ENCODE assay signal across 8 cellular contexts in the genomic region with DNA sequence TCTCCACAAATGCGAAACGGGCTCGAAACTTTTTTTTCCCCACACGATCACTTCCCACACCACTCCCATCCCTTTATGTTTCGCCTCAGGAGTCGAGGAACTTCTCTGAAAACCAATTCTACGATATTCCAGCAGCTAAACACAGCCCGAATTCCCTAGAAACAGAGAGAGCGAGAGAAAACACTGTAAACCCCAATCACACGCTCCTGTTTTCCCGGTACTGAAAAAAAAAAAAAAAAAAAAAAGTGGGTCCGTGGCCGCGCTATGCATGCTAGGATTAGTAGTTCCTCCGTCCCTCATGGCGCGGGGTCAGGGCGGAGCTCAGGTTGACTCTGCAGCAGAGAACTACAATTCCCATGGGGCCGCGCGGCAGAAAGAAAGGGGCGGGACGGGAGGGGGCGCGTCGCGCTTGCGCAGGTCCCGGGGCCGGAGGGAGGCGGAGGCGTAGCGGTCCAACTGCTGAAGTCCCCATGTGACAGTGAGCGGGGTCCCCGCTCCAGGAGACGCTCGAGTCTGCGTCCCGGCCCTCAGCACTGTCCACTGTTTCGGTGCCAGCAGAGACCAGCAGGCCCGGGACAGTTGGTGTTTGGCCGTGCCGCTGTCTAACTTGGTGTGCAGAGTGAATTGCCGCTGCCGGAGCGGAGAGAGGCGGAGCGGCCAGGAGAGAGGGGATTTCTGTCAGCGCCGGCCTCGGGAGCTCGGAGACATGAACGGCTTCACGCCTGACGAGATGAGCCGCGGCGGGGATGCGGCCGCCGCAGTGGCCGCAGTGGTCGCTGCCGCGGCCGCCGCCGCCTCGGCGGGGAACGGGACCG. TPM values are rescaled to one million over a fixed set of nuclear protein-coding genes. Genes with fewer than 3 reads are reported as not detected.
DNase-seq lines count a peak whose midpoint lies in the region; FAIRE-seq and TF ChIP-seq lines count a peak whose summit lies in the region.

A gene with protein sequence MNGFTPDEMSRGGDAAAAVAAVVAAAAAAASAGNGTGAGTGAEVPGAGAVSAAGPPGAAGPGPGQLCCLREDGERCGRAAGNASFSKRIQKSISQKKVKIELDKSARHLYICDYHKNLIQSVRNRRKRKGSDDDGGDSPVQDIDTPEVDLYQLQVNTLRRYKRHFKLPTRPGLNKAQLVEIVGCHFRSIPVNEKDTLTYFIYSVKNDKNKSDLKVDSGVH (plus strand): TSS at position 478 of the 815 bp plus-strand sequence. CDS start 229 bp downstream, at position 707.

- H3K27ac Mint-ChIP-seq in activated naive CD4-positive, alpha-beta T cell treated with anti-CD3 and anti-CD28 coated beads for 36 hours = peak within 1 kb of the TSS; percentile 99

- peak within 1 kb of the TSS; percentile 83 for H3K4me2 ChIP-seq in neuronal stem cell (ENCODE audit: insufficient read depth, low read length, poor library complexity, severe bottlenecking)

- intact Hi-C loops in activated naive CD4-positive, alpha-beta T cell treated with anti-CD3 and anti-CD28 coated beads for 36 hours (cut with micrococcal nuclease) = loop anchor here (1.0 to 5.0 kb wide), 7 partner anchors 36 to 201 kb away; a partner anchor contains a TSS

- no peak within 1 kb of the TSS for H2BK120ac ChIP-seq in neuronal stem cell (ENCODE audit: low read depth, low read length)

- H3K18ac ChIP-seq in neuronal stem cell (ENCODE audit: low read length) = peak within 1 kb of the TSS; percentile 97

- H2BK15ac ChIP-seq in neuronal stem cell (ENCODE audit: low read length) = peak within 1 kb of the TSS; percentile 64

- no peak within 1 kb of the TSS for H3K4ac ChIP-seq in neuronal stem cell (ENCODE audit: low read length)

- peaks cover 18% of the 10 kb centered on the region for H3K4me1 Mint-ChIP-seq in activated naive CD4-positive, alpha-beta T cell treated with anti-CD3 and anti-CD28 coated beads for 36 hours (ENCODE audit: low read depth)

- DNase-seq in GM03348 (ENCODE audit: low spot score) (peak; percentile 98), HFF-Myc (ENCODE audit: extremely low read depth, low read depth) (peak; percentile 91), NAMALWA (ENCODE audit: low spot score) (peak; percentile 98), SK-N-DZ (ENCODE audit: low spot score) (peak; percentile 97), frontal cortex (ENCODE audit: low spot score in 2 of 2) (peak; percentile 89 to 93), neuronal stem cell (ENCODE audit: low spot score) (peak; percentile 98)
- DNase-seq in activated naive CD4-positive, alpha-beta T cell treated with anti-CD3 and anti-CD28 coated beads for 36 hours = peak; percentile 98

- no peak within 1 kb of the TSS for H4K91ac ChIP-seq in neuronal stem cell (ENCODE audit: low read depth, low read length, poor library complexity)

- peak within 1 kb of the TSS; percentile 90 for H2AFZ ChIP-seq in neuronal stem cell (ENCODE audit: low read length)

- TF ChIP-seq CTCF in HFF-Myc (IDR thresholded peaks at IDR 0.05; ENCODE audit: low read depth, low read length, missing control alignments) = no peak
- TF ChIP-seq CTCF in subcutaneous adipose tissue (IDR thresholded peaks at IDR 0.05; ENCODE audit: low read depth) = no peak

- peak within 1 kb of the TSS; percentile 71 for H3K14ac ChIP-seq in neuronal stem cell (ENCODE audit: low read length)

- peak within 1 kb of the TSS; percentile 17 for H4K8ac ChIP-seq in neuronal stem cell (ENCODE audit: low read depth, low read length)

- no peaks in the 10 kb centered on the region for H3K27me3 ChIP-seq in neuronal stem cell (ENCODE audit: control insufficient read depth in 3 of 3, insufficient read depth in 3 of 3, low read depth in 1 of 3, low read length in 3 of 3)

- H3K27ac ChIP-seq in neuronal stem cell (replicated peaks; ENCODE audit: low read length) = peak within 1 kb of the TSS; percentile 89

- H3K9ac ChIP-seq in neuronal stem cell (ENCODE audit: low read depth, low read length, poor library complexity) = peak within 1 kb of the TSS; percentile 99

- H3K9me3 ChIP-seq in neuronal stem cell (replicated peaks in 1 of 2; ENCODE audit: control insufficient read depth in 2 of 2, insufficient read depth in 1 of 2, low read depth in 1 of 2, low read length in 2 of 2) = peaks cover 0 to 15% of the 10 kb centered on the region in 2 donors

- H3K79me1 ChIP-seq in neuronal stem cell (ENCODE audit: low read depth, low read length) = peaks cover 3% of the 10 kb centered on the region

- peaks cover 20% of the 10 kb centered on the region for H3K27me3 Mint-ChIP-seq in activated naive CD4-positive, alpha-beta T cell treated with anti-CD3 and anti-CD28 coated beads for 36 hours (ENCODE audit: low read depth)

- H2BK12ac ChIP-seq in neuronal stem cell (ENCODE audit: low read length) = no peak within 1 kb of the TSS

- no peaks in the 10 kb centered on the region for H3K9me3 Mint-ChIP-seq in activated naive CD4-positive, alpha-beta T cell treated with anti-CD3 and anti-CD28 coated beads for 36 hours

- H3K23ac ChIP-seq in neuronal stem cell (ENCODE audit: low read depth, low read length, poor library complexity) = peak within 1 kb of the TSS; percentile 92

- no CpG with 5 or more reads among the region's 72 CpGs for WGBS in neuronal stem cell (ENCODE audit: extremely low coverage in 2 of 2, insufficient read length in 2 of 2, insufficient replicate concordance in 1 of 2), 2 donors

- peak within 1 kb of the TSS; percentile 53 for H2BK5ac ChIP-seq in neuronal stem cell (ENCODE audit: low read length)

- peak within 1 kb of the TSS; percentile 74 for H2AK5ac ChIP-seq in neuronal stem cell (ENCODE audit: low read depth, low read length)

- peak within 1 kb of the TSS; percentile 99 for H3K4me3 Mint-ChIP-seq in activated naive CD4-positive, alpha-beta T cell treated with anti-CD3 and anti-CD28 coated beads for 36 hours

- peak within 1 kb of the TSS; percentile 93 for H3K4me3 ChIP-seq in HFF-Myc (replicated peaks; ENCODE audit: low read depth, low read length)
- peak within 1 kb of the TSS; percentile 97 to 100 for H3K4me3 ChIP-seq in neuronal stem cell (ENCODE audit: low read length in 2 of 2)

- CTCF ChIA-PET in activated naive CD4-positive, alpha-beta T cell treated with anti-CD3 and anti-CD28 coated beads for 36 hours (lab: Charles Lee) = interaction anchor here (2.3 to 4.2 kb wide), 2 partner anchors 37 to 50 kb away, joined by 8 to 22 read pairs; a partner anchor contains a TSS

- peaks cover 0 to 9% of the 10 kb centered on the region in 2 donors for H3K4me1 ChIP-seq in neuronal stem cell (ENCODE audit: control insufficient read depth in 2 of 2, insufficient read depth in 1 of 2, low read depth in 1 of 2, low read length in 2 of 2)

- peak; percentile 52 for FAIRE-seq in frontal cortex (lab: Jason Lieb, UNC)

- H3K36me3 ChIP-seq in neuronal stem cell (replicated peaks in 1 of 2; ENCODE audit: control insufficient read depth in 2 of 2, insufficient read depth in 2 of 2, low read length in 2 of 2) = peaks cover 1 to 28% of the 10 kb centered on the region in 2 donors

- peaks cover 5% of the 10 kb centered on the region for H3K36me3 Mint-ChIP-seq in activated naive CD4-positive, alpha-beta T cell treated with anti-CD3 and anti-CD28 coated beads for 36 hours (ENCODE audit: low read depth)

RNA-seq across cellular contexts. Expression of the gene that starts here (rescaled TPM):
- polyA plus RNA-seq in SK-N-DZ (2014; cell fraction: cytosol; rRNA removed) = 60.1 and 80.2 TPM in 2 replicates
- polyA plus RNA-seq in SK-N-DZ (2014; cell fraction: nucleus; rRNA removed) = 40.6 and 65.7 TPM in 2 replicates
- 1 to 10 TPM; 9.2 to 9.7 TPM for total RNA-seq in activated naive CD4-positive, alpha-beta T cell treated with anti-CD3 and anti-CD28 coated beads for 36 hours
- total RNA-seq in frontal cortex (20.4 TPM), subcutaneous adipose tissue (10 to 100 TPM; 26.4 to 53.7 (median 39.3) TPM)
- polyA plus RNA-seq in neuronal stem cell (2013, experiment 1 of 2) = 26.1 TPM
- polyA plus RNA-seq in neuronal stem cell (2013, experiment 2 of 2) = 26.6 TPM

Comparison
In these comparisons a context has a peak if more than half of its experiments do, and no peak if none do; other contexts are left out.
1. Peak in every context shown above with its lines: DNase-seq, H3K4me3 ChIP-seq and H3K27ac ChIP-seq.